In genomic region chr3:44478055-44478468, GRCh38 we compare ENCODE assay signal across 1 cellular context.
TF ChIP-seq lines count a peak whose summit lies in the region.

No MANE protein-coding gene starts in this region.

TF ChIP-seq in IMR-90, 13 proteins besides CTCF, POLR2A, EP300 and RAD21 (continued from another document):
- TF ChIP-seq RCOR1 (IDR thresholded peaks at IDR 0.05; ENCODE audit: insufficient replicate concordance, low read length) (no peak), MAZ (IDR thresholded peaks at IDR 0.05; ENCODE audit: borderline replicate concordance, low read depth, low read length) (no peak), USF2 (IDR thresholded peaks at IDR 0.05; ENCODE audit: low read depth, low read length) (no peak), FOS (IDR thresholded peaks at IDR 0.05; ENCODE audit: low read depth, low read length) (no peak), BHLHE40 (IDR thresholded peaks at IDR 0.05; ENCODE audit: low read depth, low read length) (no peak), MAFK (IDR thresholded peaks at IDR 0.05; ENCODE audit: low read depth, low read length) (no peak), SMC3 (IDR thresholded peaks at IDR 0.05; ENCODE audit: low read depth, low read length) (no peak), NFE2L2 (IDR thresholded peaks at IDR 0.05; ENCODE audit: low read depth, low read length) (no peak), CHD1 (IDR thresholded peaks at IDR 0.05; ENCODE audit: low read depth, low read length) (no peak)
